21 cellular contexts compared by ENCODE assay signal in the genomic region with DNA sequence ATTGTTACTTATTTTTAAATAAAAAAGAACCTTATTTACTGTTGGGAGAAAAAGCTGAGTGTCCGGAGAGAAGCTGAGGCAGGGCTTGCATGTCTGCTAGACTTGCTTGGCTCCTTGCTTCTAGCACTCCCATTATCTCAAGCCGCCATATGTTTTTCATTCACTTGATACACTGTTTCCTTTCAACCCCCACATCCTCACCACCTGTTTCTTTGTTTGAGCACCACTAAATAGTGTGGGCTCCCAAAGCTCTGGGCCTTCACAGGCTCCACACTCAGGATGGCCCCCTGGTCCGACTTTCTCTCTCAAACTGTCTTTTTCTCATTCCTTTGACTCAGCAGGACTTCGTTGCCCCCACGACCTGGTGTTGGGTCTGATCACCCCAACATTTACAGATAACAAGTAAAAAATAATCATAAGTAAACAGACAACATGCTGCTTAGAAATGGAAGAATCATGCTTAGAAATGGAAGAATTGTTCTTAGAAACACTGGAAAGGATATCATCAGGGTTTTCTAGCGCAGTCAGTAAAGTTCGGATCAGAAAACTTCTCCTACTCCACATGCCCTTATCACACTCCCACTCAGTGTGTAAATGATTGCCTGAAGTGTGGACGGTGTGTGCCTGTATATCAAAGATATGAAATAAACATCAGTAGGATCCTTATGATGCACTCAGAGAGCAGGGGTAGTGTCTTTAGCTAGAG. TPM values are rescaled to one million over a fixed set of nuclear protein-coding genes. Genes with fewer than 3 reads are reported as not detected.
DNase-seq lines count a peak whose midpoint lies in the region; ATAC-seq, FAIRE-seq and TF ChIP-seq lines count a peak whose summit lies in the region.
"Had no signal": no experiment of that assay in that cellular context is flagged by ENCODE, and none has a peak within 500 bp of the region (broad histone marks: within the 10 kb centered on the region; RNA-seq: fewer than 3 reads in every experiment).

No MANE protein-coding gene starts in this region.

- H3K27ac ChIP-seq in K562 (ENCODE audit: extremely low read depth, low read depth, low read length) (peak overlapping the region; percentile 86), suprapubic skin (no peak overlapping the region)
- H3K27ac ChIP-seq: GM23248, PC-9, SJCRH30 had no signal

- H2AFZ ChIP-seq in K562 (ENCODE audit: low read depth, low read length), result peak overlapping the region; percentile 29
- H2AFZ ChIP-seq: GM23248, PC-9 had no signal

- ATAC-seq in K562 (peak; percentile 91), omental fat pad (ENCODE audit: low FRiP score) (no peak), GM18505 (IDR thresholded peaks at IDR 0.05; ENCODE audit: unreplicated experiment) (no peak)

- TF ChIP-seq CTCF in K562 (IDR thresholded peaks at IDR 0.05 in 2 of 3, conservative IDR thresholded peaks at IDR 0.05 in 1 of 3; ENCODE audit: insufficient read depth in 2 of 3, low read depth in 1 of 3, low read length in 3 of 3) (no peak), suprapubic skin (IDR thresholded peaks at IDR 0.05) (no peak), omental fat pad (IDR thresholded peaks at IDR 0.05) (no peak)

- TF ChIP-seq POLR2A in K562 (conservative IDR thresholded peaks at IDR 0.05), result no peak
- TF ChIP-seq POLR2A in suprapubic skin (IDR thresholded peaks at IDR 0.05), result no peak
- no peak for TF ChIP-seq POLR2A in GM18505 (IDR thresholded peaks at IDR 0.05; ENCODE audit: borderline replicate concordance, extremely low read depth, insufficient read depth, insufficient read length)

- TF ChIP-seq RAD21 in K562 (CRISPR knock-in tag; conservative IDR thresholded peaks at IDR 0.05 in 1 of 2, IDR thresholded peaks at IDR 0.05 in 1 of 2), result no peak

- 0% methylated on average over 8 of the region's 8 CpGs for WGBS in K562 (ENCODE audit: insufficient coverage, low coverage, missing lambda C conversion rate)
- WGBS in suprapubic skin, result 68% methylated on average over 8 of the region's 8 CpGs

- DNase-seq in NCI-H146 treated with DMSO at 0.1 percent for 48 hours (lab: John Stamatoyannopoulos, UW; ENCODE audit: unreplicated experiment) (peak; percentile 45), OCI-M1 (lab: John Stamatoyannopoulos, UW) (peak; percentile 93), K562 (ENCODE audit: extremely low read depth in 1 of 4, low spot score in 3 of 4) (peak; percentile 66 to 83 (median 73)), suprapubic skin (ENCODE audit: low spot score in 2 of 2) (no peak), omental fat pad (ENCODE audit: low spot score) (no peak), T-helper 9 cell (no peak)
- DNase-seq: ACHN, C1 segment of cervical spinal cord, DND-41, GM23248, IMR-90, Kasumi-1, MM.1S, NCI-H1092, NCI-H1436 treated with DMSO at 0.1 percent for 48 hours, NCI-H226, NCI-H526 treated with DMSO at 0.1 percent for 48 hours, PC-9 had no signal

- H3K9me3 ChIP-seq in K562 (replicated peaks; ENCODE audit: control insufficient read depth, insufficient read depth, low read depth, low read length), result peaks cover 3% of the 10 kb centered on the region
- H3K9me3 ChIP-seq in suprapubic skin, result no peaks in the 10 kb centered on the region
- H3K9me3 ChIP-seq: HAP-1, SJCRH30 had no signal

- POLR2A ChIA-PET in K562 (lab: Yijun Ruan, JAX), result interaction anchor here (0.6 to 1.6 kb wide), 10 partner anchors 10 to 344 kb away, joined by 3 to 7 read pairs (median 3); partner anchors contain the start of genes APTX and DNAJA1

- CTCF ChIA-PET in K562 (lab: Yijun Ruan, JAX; ENCODE audit: low intra/inter-chr PET ratio), result no interaction called here

- no peak overlapping the region for H3K4me3 ChIP-seq in K562
- no peak overlapping the region for H3K4me3 ChIP-seq in suprapubic skin
- H3K4me3 ChIP-seq: GM23248, HAP-1, PC-9, SJCRH30 had no signal

- no peaks in the 10 kb centered on the region for H3K9me1 ChIP-seq in K562 (ENCODE audit: control insufficient read depth, insufficient read depth, low read length)

- TF ChIP-seq EP300 in K562 (IDR thresholded peaks at IDR 0.05; ENCODE audit: low read length) (peak; percentile 70), suprapubic skin (IDR thresholded peaks at IDR 0.05) (no peak)

- no peaks in the 10 kb centered on the region for H4K20me1 ChIP-seq in K562 (replicated peaks; ENCODE audit: control insufficient read depth, insufficient read depth, low read length)

- no peaks in the 10 kb centered on the region for H3K27me3 ChIP-seq in K562 (ENCODE audit: control insufficient read depth in 2 of 2, insufficient read depth in 2 of 2, low read length in 2 of 2)
- H3K27me3 ChIP-seq in suprapubic skin, result no peaks in the 10 kb centered on the region
- H3K27me3 ChIP-seq: SJCRH30 had no signal

- no TSS peak for BruUV-seq in K562 (replicated peaks; lab: Mats Ljungman, UMichigan)

- intact Hi-C loops in K562 (cut with micrococcal nuclease), result loop anchor here (10.0 kb wide), 1 partner anchor 58 kb away; no protein-coding TSS in a partner anchor

- H3K4me1 ChIP-seq in K562 (replicated peaks in 1 of 2; ENCODE audit: control insufficient read depth in 2 of 2, insufficient read depth in 2 of 2, low read length in 2 of 2) (peaks cover 15 to 26% of the 10 kb centered on the region in 2 experiments; a peak in 4 of 5 replicates), suprapubic skin (no peaks in the 10 kb centered on the region)
- H3K4me1 ChIP-seq: HAP-1, SJCRH30 had no signal

- in situ Hi-C loops in K562 (cut with MboI), result no loop called here

- peak overlapping the region; percentile 64 for H3K4me2 ChIP-seq in K562 (ENCODE audit: insufficient read depth, low read length)
- H3K4me2 ChIP-seq: PC-9 had no signal

- peak overlapping the region in 1 of 2 experiments; percentile 44; a peak in 2 of 4 replicates for H3K9ac ChIP-seq in K562 (ENCODE audit: insufficient read depth in 1 of 2, low read depth in 2 of 2, low read length in 2 of 2)
- H3K9ac ChIP-seq: GM23248 had no signal

- no peaks in the 10 kb centered on the region for H3K79me2 ChIP-seq in K562 (ENCODE audit: control insufficient read depth, insufficient read depth, low read length)

- FAIRE-seq in K562 (lab: Jason Lieb, UNC), result peak; percentile 96

- H3K36me3 ChIP-seq in K562 (ENCODE audit: control insufficient read depth, insufficient read depth, low read length) (no peaks in the 10 kb centered on the region), suprapubic skin (no peaks in the 10 kb centered on the region)
- H3K36me3 ChIP-seq: HAP-1, SJCRH30 had no signal

TF ChIP-seq in K562, 482 proteins besides CTCF, POLR2A, EP300 and RAD21 (continues in another document):
- TF ChIP-seq NFRKB (IDR thresholded peaks at IDR 0.05; ENCODE audit: low read depth) (peak; percentile 71; the same call in 1 of the 2 replicates), POLR2G (IDR thresholded peaks at IDR 0.05; ENCODE audit: low read depth, low read length) (no peak), DPF2 (IDR thresholded peaks at IDR 0.05) (no peak; the same call in none of the 2 replicates), FOXM1 (IDR thresholded peaks at IDR 0.05; ENCODE audit: low read depth) (peak; percentile 56), FOXM1 (CRISPR knock-in tag; IDR thresholded peaks at IDR 0.05; ENCODE audit: low read depth) (no peak)
- TF ChIP-seq, protein P1, sequence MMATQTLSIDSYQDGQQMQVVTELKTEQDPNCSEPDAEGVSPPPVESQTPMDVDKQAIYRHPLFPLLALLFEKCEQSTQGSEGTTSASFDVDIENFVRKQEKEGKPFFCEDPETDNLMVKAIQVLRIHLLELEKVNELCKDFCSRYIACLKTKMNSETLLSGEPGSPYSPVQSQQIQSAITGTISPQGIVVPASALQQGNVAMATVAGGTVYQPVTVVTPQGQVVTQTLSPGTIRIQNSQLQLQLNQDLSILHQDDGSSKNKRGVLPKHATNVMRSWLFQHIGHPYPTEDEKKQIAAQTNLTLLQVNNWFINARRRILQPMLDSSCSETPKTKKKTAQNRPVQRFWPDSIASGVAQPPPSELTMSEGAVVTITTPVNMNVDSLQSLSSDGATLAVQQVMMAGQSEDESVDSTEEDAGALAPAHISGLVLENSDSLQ (IDR thresholded peaks at IDR 0.05), result peak; percentile 4; the same call in 1 of the 2 replicates

RNA-seq across cellular contexts. Expression of gene APTX, which starts 58.5 kb away (rescaled TPM):
- 58.4 and 95.3 TPM in 2 replicates for total RNA-seq in K562 (2011; cell fraction: chromatin; rRNA removed; ENCODE audit: low replicate concordance)
- total RNA-seq in K562 (2011; cell fraction: nucleolus; rRNA removed), result 47.5 and 55.4 TPM in 2 replicates
- total RNA-seq in K562 (2011; cell fraction: nucleoplasm; rRNA removed), result 70.0 and 94.7 TPM in 2 replicates
- total RNA-seq in K562 (2014; rRNA removed) (51.2 and 70.5 TPM in 2 replicates), K562 (2014; rRNA removed; fragmentation: Illumina TruSeq; extraction: Trizol) (68.9 and 72.5 TPM in 2 replicates), K562 (2015; rRNA removed; fragmentation: Illumina TruSeq; extraction: Trizol) (54.5 and 59.3 TPM in 2 replicates), K562 (2021) (46.2 and 49.2 TPM in 2 replicates), suprapubic skin (10 to 100 TPM; 21.9 to 57.5 (median 32.6) TPM), omental fat pad (10 to 100 TPM; 16.6 to 24.6 (median 21.4) TPM)
- polyA plus RNA-seq in K562 (2011; rRNA removed) (50.1 and 69.5 TPM in 2 replicates), K562 (2014; fragmentation: Illumina TruSeq; extraction: Trizol) (58.1 and 73.6 TPM in 2 replicates), K562 (2014; fragmentation: Nextera tagmentation; extraction: Ambion mirVana) (10 to 100 TPM; 81.9 to 92.4 TPM), K562 (2014; rRNA removed) (65.7 and 68.2 TPM in 2 replicates)
- polyA plus RNA-seq in K562 (2011; cell fraction: cytosol; rRNA removed), result 25.0 and 40.2 TPM in 2 replicates
- polyA plus RNA-seq in K562 (2011; cell fraction: nucleus; rRNA removed), result 48.7 and 57.1 TPM in 2 replicates
- 40.8 and 49.4 TPM in 2 replicates for polyA plus RNA-seq in K562 (2012)
- polyA minus RNA-seq in K562 (2011; rRNA and poly(A)+ RNA removed), result 46.6 and 58.5 TPM in 2 replicates
- 14.2 and 17.1 TPM in 2 replicates for polyA minus RNA-seq in K562 (2011; cell fraction: cytosol; rRNA and poly(A)+ RNA removed)
- 26.3 and 37.4 TPM in 2 replicates for polyA minus RNA-seq in K562 (2011; cell fraction: nucleus; rRNA and poly(A)+ RNA removed)

Comparison
In these comparisons a context has a peak if more than half of its experiments do, and no peak if none do; other contexts are left out.
1. DNase-seq: peak in NCI-H146 treated with DMSO at 0.1 percent for 48 hours (single experiment), OCI-M1 (single experiment) and K562 (4 of 4); none in suprapubic skin (0 of 2), omental fat pad (single experiment) and T-helper 9 cell (single experiment).